23 cellular contexts compared by ENCODE assay signal in genomic region chr3:9020396-9020795, GRCh38.
"Had no signal": no experiment of that assay in that cellular context is flagged by ENCODE, and none has a peak within 500 bp of the region (broad histone marks: within the 10 kb centered on the region; RNA-seq: fewer than 3 reads in every experiment).

No MANE protein-coding gene starts in this region.

- H3K27me3 Mint-ChIP-seq: activated CD4-positive, alpha-beta T cell treated with anti-CD3 and anti-CD28 coated beads for 36 hours; activated T-cell treated with anti-CD3 and anti-CD28 coated beads, Interleukin-2, amount 50 U/mL, for 24 hours; activated T-helper 17 cell treated with anti-CD3 and anti-CD28 coated beads, Interleukin-2, amount 50 U/mL, for 72 hours; dendritic cell treated with granulocyte-macrophage colony-stimulating factor and Interleukin-4, amounts not matched to agents 40 ng/mL and 50 ng/mL, for 4 days had no signal

- H3K9me3 Mint-ChIP-seq: activated B cell treated with CpG ODN at 0.5 μM for 24 hours; activated naive CD4-positive, alpha-beta T cell treated with anti-CD3 and anti-CD28 coated beads, Interleukin-2, amount 50 U/mL, for 72 hours; activated T-cell treated with anti-CD3 and anti-CD28 coated beads, Interleukin-2, amount 50 U/mL, for 24 hours; activated T-helper 17 cell treated with anti-CD3 and anti-CD28 coated beads, Interleukin-2, amount 50 U/mL, for 72 hours; dendritic cell treated with granulocyte-macrophage colony-stimulating factor and Interleukin-4, amounts not matched to agents 40 ng/mL and 50 ng/mL, for 4 days; nephron progenitor cell had no signal

- H3K27ac Mint-ChIP-seq: activated B cell treated with CpG ODN at 0.5 μM for 24 hours; activated CD4-positive, alpha-beta T cell treated with anti-CD3 and anti-CD28 coated beads for 36 hours; activated naive CD4-positive, alpha-beta T cell treated with anti-CD3 and anti-CD28 coated beads, Interleukin-2, amount 50 U/mL, for 72 hours; activated T-cell treated with anti-CD3 and anti-CD28 coated beads, Interleukin-2, amount 50 U/mL, for 24 hours; activated T-helper 17 cell treated with anti-CD3 and anti-CD28 coated beads, Interleukin-2, amount 50 U/mL, for 72 hours; dendritic cell treated with granulocyte-macrophage colony-stimulating factor and Interleukin-4, amounts not matched to agents 40 ng/mL and 50 ng/mL, for 4 days; nephron progenitor cell had no signal

- ATAC-seq: activated CD4-positive, alpha-beta T cell treated with anti-CD3 and anti-CD28 coated beads for 36 hours; activated naive CD4-positive, alpha-beta T cell treated with anti-CD3 and anti-CD28 coated beads, Interleukin-2, amount 50 U/mL, for 72 hours; activated T-helper 17 cell treated with anti-CD3 and anti-CD28 coated beads, Interleukin-2, amount 50 U/mL, for 72 hours; lower lobe of right lung; T-helper 17 cell had no signal

- H3K27ac ChIP-seq: cardiac muscle cell, lower lobe of right lung, sigmoid colon, spleen, upper lobe of left lung had no signal

- H3K4me3 Mint-ChIP-seq: activated B cell treated with CpG ODN at 0.5 μM for 24 hours; activated CD4-positive, alpha-beta T cell treated with anti-CD3 and anti-CD28 coated beads for 36 hours; activated T-cell treated with anti-CD3 and anti-CD28 coated beads, Interleukin-2, amount 50 U/mL, for 24 hours; activated T-helper 17 cell treated with anti-CD3 and anti-CD28 coated beads, Interleukin-2, amount 50 U/mL, for 72 hours; dendritic cell treated with granulocyte-macrophage colony-stimulating factor and Interleukin-4, amounts not matched to agents 40 ng/mL and 50 ng/mL, for 4 days; nephron progenitor cell; T-helper 17 cell had no signal

- H3K9me3 ChIP-seq: lower lobe of right lung, sigmoid colon, spleen, upper lobe of left lung had no signal

- H3K36me3 ChIP-seq: cardiac muscle cell, lower lobe of right lung, sigmoid colon, spleen, upper lobe of left lung had no signal

- H3K4me1 Mint-ChIP-seq: activated B cell treated with CpG ODN at 0.5 μM for 24 hours; activated CD4-positive, alpha-beta T cell treated with anti-CD3 and anti-CD28 coated beads for 36 hours; activated T-helper 17 cell treated with anti-CD3 and anti-CD28 coated beads, Interleukin-2, amount 50 U/mL, for 72 hours had no signal

- H3K4me3 ChIP-seq: cardiac muscle cell, lower lobe of right lung, sigmoid colon, spleen, upper lobe of left lung had no signal

- DNase-seq: activated B cell treated with CpG ODN at 0.5 μM for 24 hours; activated CD4-positive, alpha-beta T cell treated with anti-CD3 and anti-CD28 coated beads for 36 hours; activated CD4-positive, alpha-beta T cell treated with anti-CD3 and anti-CD28 coated beads, Interleukin-2, amount 50 U/mL, for 4 hours; activated CD8-positive, alpha-beta memory T cell treated with anti-CD3 and anti-CD28 coated beads for 24 hours; activated CD8-positive, alpha-beta memory T cell treated with anti-CD3 and anti-CD28 coated beads, Interleukin-2, amount 50 U/mL, for 4 hours; activated T-cell treated with anti-CD3 and anti-CD28 coated beads, Interleukin-2, amount 50 U/mL, for 24 hours; effector CD8-positive, alpha-beta T cell; erythroblast; foreskin melanocyte; kidney; lower lobe of right lung; nephron progenitor cell; sigmoid colon; spleen; stimulated activated CD4-positive, alpha-beta T cell treated with anti-CD3 and anti-CD28 coated beads, Interleukin-4, amount 100 ng/mL, for 1 hour; stimulated activated naive CD4-positive, alpha-beta T cell treated with Interleukin-2 at 50 U/mL for 16 hours; SW 1271; T-helper 17 cell; upper lobe of left lung had no signal

- H3K27me3 ChIP-seq: cardiac muscle cell, sigmoid colon, spleen, upper lobe of left lung had no signal

- H3K36me3 Mint-ChIP-seq: activated naive CD4-positive, alpha-beta T cell treated with anti-CD3 and anti-CD28 coated beads, Interleukin-2, amount 50 U/mL, for 72 hours had no signal

- H3K4me1 ChIP-seq: lower lobe of right lung, sigmoid colon, spleen, upper lobe of left lung had no signal
